In the genomic region with DNA sequence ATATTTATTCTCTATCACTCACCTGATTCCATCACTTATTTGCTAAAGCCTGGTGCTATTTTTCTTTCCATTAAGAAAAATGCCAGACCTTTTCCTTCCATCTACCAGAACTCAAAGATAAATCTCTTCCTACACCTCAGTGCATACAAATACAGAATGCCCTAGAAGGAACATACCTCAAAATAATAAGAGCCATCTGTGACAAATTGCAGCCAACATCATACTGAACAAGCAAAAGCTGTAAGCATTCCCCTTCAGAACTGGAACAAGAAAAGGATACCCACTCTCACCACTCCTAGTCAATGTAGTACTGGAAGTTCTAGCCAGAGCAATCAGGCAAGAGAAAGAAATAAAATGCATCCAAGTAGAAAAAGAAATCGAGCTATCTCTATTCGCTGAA, we compare ENCODE assay signal across 21 cellular contexts.
"Had no signal": no experiment of that assay in that cellular context is flagged by ENCODE, and none has a peak within 500 bp of the region (broad histone marks: within the 10 kb centered on the region; RNA-seq: fewer than 3 reads in every experiment).

No MANE protein-coding gene starts in this region.

- DNase-seq: left colon; left lung; lower lobe of right lung; mammary epithelial cell; mesenchymal stem cell; naive B cell; natural killer cell; ovary; right lobe of liver; stimulated activated CD4-positive, alpha-beta T cell treated with anti-CD3 and anti-CD28 coated beads, Interleukin-1b, Interleukin-23, amount 100 ng/mL, for 48 hours; stimulated activated CD4-positive, alpha-beta T cell treated with anti-CD3 and anti-CD28 coated beads, Interleukin-2, amount 100 ng/mL, for 48 hours; stimulated activated CD4-positive, alpha-beta T cell treated with anti-CD3 and anti-CD28 coated beads, Interleukin-4, amount 100 ng/mL, for 4 hours; stimulated activated CD8-positive, alpha-beta memory T cell treated with anti-CD3 and anti-CD28 coated beads, Interleukin-4, amount 100 ng/mL, for 48 hours; stimulated activated naive CD4-positive, alpha-beta T cell treated with Interleukin-2 at 50 U/mL for 16 hours; stimulated activated naive CD8-positive, alpha-beta T cell treated with anti-CD3 and anti-CD28 coated beads, Interleukin-15, amount 100 ng/mL, for 72 hours; substantia nigra; testis; thyroid gland; transverse colon; upper lobe of left lung had no signal

- ATAC-seq: left colon; left lung; lower lobe of right lung; natural killer cell; stimulated activated memory B cell treated with anti-CD40 and anti-IgM and Interleukin-4, amounts not matched to agents 10 μg/mL and 1 μg/mL and 100 μg/mL, for 72 hours; stimulated activated naive CD8-positive, alpha-beta T cell treated with anti-CD3 and anti-CD28 coated beads, Interleukin-15, amount 100 ng/mL, for 72 hours had no signal
